2 cellular contexts compared by ENCODE assay signal in genomic region chr7:118861581-118861980, GRCh38.
TF ChIP-seq lines count a peak whose summit lies in the region.

No MANE protein-coding gene starts in this region.

TF ChIP-seq in GM23338, 12 proteins besides CTCF, POLR2A, EP300 and RAD21 (continued from another document):
- TF ChIP-seq REST (IDR thresholded peaks at IDR 0.05; ENCODE audit: unreplicated experiment): no peak
- TF ChIP-seq POLR2AphosphoS5 (IDR thresholded peaks at IDR 0.05; ENCODE audit: low read depth): no peak
- no peak for TF ChIP-seq JUNB (IDR thresholded peaks at IDR 0.05; ENCODE audit: unreplicated experiment)
- no peak for TF ChIP-seq NANOG (IDR thresholded peaks at IDR 0.05; ENCODE audit: borderline replicate concordance)
- TF ChIP-seq ZNF462 (CRISPR knock-in tag; IDR thresholded peaks at IDR 0.05): no peak
- TF ChIP-seq EZH2 (IDR thresholded peaks at IDR 0.05; ENCODE audit: low read depth, unreplicated experiment): no peak
- no peak for TF ChIP-seq ETS1 (IDR thresholded peaks at IDR 0.05)
- no peak for TF ChIP-seq CREB1 (CRISPR knock-in tag; IDR thresholded peaks at IDR 0.05; ENCODE audit: low read depth)
- no peak for TF ChIP-seq ZNF114 (CRISPR knock-in tag; IDR thresholded peaks at IDR 0.05)
TF ChIP-seq in GM23338: peak in this region for 0.

TF ChIP-seq in K562, 482 proteins besides CTCF, POLR2A, EP300 and RAD21 (continued from another document):
- TF ChIP-seq DMBX1 (CRISPR knock-in tag; IDR thresholded peaks at IDR 0.05; ENCODE audit: borderline replicate concordance): peak; percentile 5; the same call in 1 of the 2 replicates
